ENCODE assay signal across 20 cellular contexts in the genomic region with DNA sequence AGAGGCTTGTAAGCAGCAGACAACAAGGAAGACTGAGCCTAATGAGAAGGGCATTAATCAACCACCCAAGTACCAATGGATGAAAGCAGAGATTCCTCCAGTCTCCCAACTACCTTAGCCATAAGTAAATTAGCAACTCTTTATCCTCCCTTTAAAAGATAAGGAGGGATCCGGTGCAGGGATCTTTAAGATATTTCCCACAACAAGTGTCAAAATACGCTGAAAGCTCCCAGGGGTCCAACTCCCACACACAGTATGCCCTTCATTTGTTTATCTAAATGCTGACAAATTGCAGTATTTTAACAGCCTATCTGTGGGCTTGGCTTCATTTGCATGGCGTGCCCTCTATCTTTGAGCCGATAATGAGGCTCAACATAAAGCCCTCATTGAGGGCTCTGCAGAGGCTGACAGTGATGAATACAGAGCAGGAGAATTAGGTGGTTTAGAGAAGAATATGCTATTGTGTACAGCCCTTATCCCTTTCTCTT.
DNase-seq lines count a peak whose midpoint lies in the region; ATAC-seq and TF ChIP-seq lines count a peak whose summit lies in the region.
"Had no signal": no experiment of that assay in that cellular context is flagged by ENCODE, and none has a peak within 500 bp of the region (broad histone marks: within the 10 kb centered on the region; RNA-seq: fewer than 3 reads in every experiment).

No MANE protein-coding gene starts in this region.

- DNase-seq in SK-MEL-5 (ENCODE audit: low read depth, low spot score) (peak; percentile 85), inferior parietal cortex (ENCODE audit: extremely low spot score) (peak; percentile 64), smooth muscle cell (lab: John Stamatoyannopoulos, UW; ENCODE audit: unreplicated experiment) (no peak), coronary artery (ENCODE audit: low spot score) (no peak)
- no peak for DNase-seq in stimulated activated CD8-positive, alpha-beta memory T cell treated with anti-CD3 and anti-CD28 coated beads, Interleukin-4, amount 100 ng/mL, for 48 hours
- DNase-seq: activated B cell treated with CpG ODN at 0.5 μM for 24 hours; activated CD8-positive, alpha-beta T cell treated with anti-CD3 and anti-CD28 coated beads, Interleukin-2, amount 10 ng/mL, durations not matched to agents 7 days and 5 days; activated naive CD8-positive, alpha-beta T cell treated with anti-CD3 and anti-CD28 coated beads, Interleukin-2, amount 10 ng/mL, durations not matched to agents 7 days and 5 days; activated T-cell treated with anti-CD3 and anti-CD28 coated beads, Interleukin-2, amount 50 U/mL, for 72 hours; Caco-2; erythroblast; gastrocnemius medialis; left lung; NCI-H1105 treated with DMSO at 0.1 percent for 48 hours; SHP77; stimulated activated CD4-positive, alpha-beta T cell treated with anti-CD3 and anti-CD28 coated beads, Interleukin-1b, Interleukin-23, amount 100 ng/mL, for 48 hours; T-helper 1 cell; uterus had no signal

- no peaks in the 10 kb centered on the region for H3F3A ChIP-seq in smooth muscle cell (ENCODE audit: low read depth)

- no peaks in the 10 kb centered on the region for H3K79me2 ChIP-seq in smooth muscle cell (ENCODE audit: low read depth)

- in situ Hi-C loops in SK-MEL-5 (cut with HindIII; ENCODE audit: low pct_unique_long_range_greater_than_20kb, low sequenced_read_pairs): no loop called here

- H2AFZ ChIP-seq in smooth muscle cell (ENCODE audit: low read depth): no peak overlapping the region

- TF ChIP-seq CTCF in smooth muscle cell (IDR thresholded peaks at IDR 0.05; ENCODE audit: borderline replicate concordance, insufficient read depth, poor library complexity, severe bottlenecking) (no peak), coronary artery (IDR thresholded peaks at IDR 0.05) (no peak)

- no peaks in the 10 kb centered on the region for H3K9me3 ChIP-seq in HUES6 (ENCODE audit: control insufficient read depth, insufficient read depth, low read depth, low read length)
- no peaks in the 10 kb centered on the region for H3K9me3 ChIP-seq in smooth muscle cell (replicated peaks; ENCODE audit: low read depth)
- H3K9me3 ChIP-seq: gastrocnemius medialis, uterus had no signal

- WGBS in smooth muscle cell (ENCODE audit: low lambda C conversion rate): 6% methylated on average over 4 of the region's 4 CpGs

- H3K36me3 ChIP-seq in HUES6 (ENCODE audit: control insufficient read depth, insufficient read depth, low read length) (no peaks in the 10 kb centered on the region), smooth muscle cell (ENCODE audit: low read depth) (no peaks in the 10 kb centered on the region)
- H3K36me3 ChIP-seq: gastrocnemius medialis, left lung, uterus had no signal

- H3K27me3 ChIP-seq in HUES6 (ENCODE audit: control insufficient read depth, insufficient read depth, low read length) (no peaks in the 10 kb centered on the region), smooth muscle cell (ENCODE audit: low read depth) (no peaks in the 10 kb centered on the region)
- H3K27me3 ChIP-seq: gastrocnemius medialis, uterus had no signal

- peak overlapping the region; percentile 35 for H3K4me2 ChIP-seq in smooth muscle cell

- H3K4me3 ChIP-seq in HUES6 (ENCODE audit: low read depth, low read length): no peak overlapping the region
- H3K4me3 ChIP-seq in smooth muscle cell: no peak overlapping the region
- no peak overlapping the region for H3K4me3 ChIP-seq in coronary artery
- H3K4me3 ChIP-seq: gastrocnemius medialis, left lung, uterus had no signal

- H3K4me1 ChIP-seq in HUES6 (ENCODE audit: control insufficient read depth, insufficient read depth, low read length): peaks cover 21% of the 10 kb centered on the region
- peaks cover 33% of the 10 kb centered on the region for H3K4me1 ChIP-seq in smooth muscle cell (ENCODE audit: low read depth)
- H3K4me1 ChIP-seq: gastrocnemius medialis, uterus had no signal

- H4K20me1 ChIP-seq in smooth muscle cell (ENCODE audit: low read depth): no peaks in the 10 kb centered on the region

- H3K27ac ChIP-seq in HUES6 (ENCODE audit: low read depth, low read length): no peak overlapping the region
- H3K27ac ChIP-seq in smooth muscle cell (ENCODE audit: low read depth): no peak overlapping the region
- no peak overlapping the region for H3K27ac ChIP-seq in coronary artery
- H3K27ac ChIP-seq: gastrocnemius medialis, left lung, uterus had no signal

- H3K9ac ChIP-seq in HUES6 (ENCODE audit: low read length) (peak overlapping the region; percentile 7), smooth muscle cell (ENCODE audit: low read depth) (no peak overlapping the region)

- ATAC-seq in GM21447 (IDR thresholded peaks at IDR 0.05; ENCODE audit: unreplicated experiment): no peak
- ATAC-seq: activated CD8-positive, alpha-beta T cell treated with anti-CD3 and anti-CD28 coated beads, Interleukin-2, amount 10 ng/mL, durations not matched to agents 7 days and 5 days; activated T-cell treated with anti-CD3 and anti-CD28 coated beads, Interleukin-2, amount 50 U/mL, for 72 hours; gastrocnemius medialis; left lung had no signal

Comparison
In these comparisons a context has a peak if more than half of its experiments do, and no peak if none do; other contexts are left out.
1. DNase-seq: peak in SK-MEL-5 (single experiment) and inferior parietal cortex (single experiment); none in smooth muscle cell (single experiment), stimulated activated CD8-positive, alpha-beta memory T cell treated with anti-CD3 and anti-CD28 coated beads, Interleukin-4, amount 100 ng/mL, for 48 hours (single experiment) and coronary artery (single experiment).